ENCODE assay signal across 2 cellular contexts in genomic region chr16:58205276-58206036, GRCh38.
A peak's percentile ranks its signal among the peaks of the same experiment; 100 is the strongest.
TF ChIP-seq lines count a peak whose summit lies in the region.

No MANE protein-coding gene starts in this region.

TF ChIP-seq in GM23338, 12 proteins besides CTCF, POLR2A, EP300 and RAD21:
- no peak for TF ChIP-seq NANOG (IDR thresholded peaks at IDR 0.05; ENCODE audit: borderline replicate concordance)
- no peak for TF ChIP-seq ZNF462 (CRISPR knock-in tag; IDR thresholded peaks at IDR 0.05)
- no peak for TF ChIP-seq CREB1 (CRISPR knock-in tag; IDR thresholded peaks at IDR 0.05; ENCODE audit: low read depth)
- no peak for TF ChIP-seq EZH2phosphoT487 (IDR thresholded peaks at IDR 0.05; ENCODE audit: unreplicated experiment)
- no peak for TF ChIP-seq EZH2 (IDR thresholded peaks at IDR 0.05; ENCODE audit: low read depth, unreplicated experiment)
- TF ChIP-seq POLR2AphosphoS5 (IDR thresholded peaks at IDR 0.05; ENCODE audit: low read depth), result 0 out of 2 replicates have a peak, but pooled peaks have one; percentile 30
- no peak for TF ChIP-seq JUNB (IDR thresholded peaks at IDR 0.05; ENCODE audit: unreplicated experiment)
- no peak for TF ChIP-seq ZNF114 (CRISPR knock-in tag; IDR thresholded peaks at IDR 0.05)

TF ChIP-seq in H1, 55 proteins besides CTCF, POLR2A, EP300 and RAD21:
- TF ChIP-seq SIN3A (conservative IDR thresholded peaks at IDR 0.05 in 1 of 2, IDR thresholded peaks at IDR 0.05 in 1 of 2; ENCODE audit: low read depth in 1 of 2, low read length in 2 of 2) (no peak), SP1 (IDR thresholded peaks at IDR 0.05; ENCODE audit: low read depth, low read length) (0 out of 2 replicates have a peak, but pooled peaks have one; percentile 11)
